In the genomic region with DNA sequence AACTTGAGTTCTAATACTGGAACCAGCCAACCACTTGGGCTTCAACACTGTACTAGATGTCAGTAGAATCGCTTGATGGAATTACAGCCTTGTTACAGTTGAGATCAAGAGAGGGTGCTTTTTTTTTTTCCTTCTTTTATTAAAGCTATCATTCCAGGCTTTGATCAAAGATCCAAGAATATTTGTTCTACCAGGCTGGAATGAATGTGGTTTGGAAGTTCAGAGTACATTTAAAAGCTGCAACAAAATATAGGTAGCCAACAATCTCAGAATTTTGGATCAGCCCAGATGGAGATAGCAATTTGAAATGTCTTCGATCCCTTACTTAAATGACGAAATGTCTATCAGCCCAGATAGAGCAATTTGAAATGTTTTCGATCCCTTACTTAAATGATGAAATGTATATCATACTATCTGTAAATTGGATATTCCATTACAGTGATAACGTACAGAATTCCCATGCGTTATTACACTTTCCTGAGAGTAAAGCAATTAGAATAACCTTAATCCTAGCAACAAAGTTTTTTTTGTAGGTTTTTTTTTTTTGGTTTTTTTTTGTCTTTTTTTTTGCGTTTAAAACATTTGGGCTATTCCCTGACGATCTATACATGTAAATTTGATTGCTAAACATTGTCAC, we compare ENCODE assay signal across 10 cellular contexts. TPM values are rescaled to one million over a fixed set of nuclear protein-coding genes. Genes with fewer than 3 reads are reported as not detected.
DNase-seq lines count a peak whose midpoint lies in the region; ATAC-seq, FAIRE-seq and TF ChIP-seq lines count a peak whose summit lies in the region.
"Had no signal": no experiment of that assay in that cellular context is flagged by ENCODE, and none has a peak within 500 bp of the region (broad histone marks: within the 10 kb centered on the region; RNA-seq: fewer than 3 reads in every experiment).

No MANE protein-coding gene starts in this region.

- H3F3A ChIP-seq in MM.1S (ENCODE audit: insufficient read depth, low read length): peaks cover 9% of the 10 kb centered on the region; the same call in 1 of the 2 replicates

- H2AFZ ChIP-seq in HepG2 (ENCODE audit: low read length) (no peak overlapping the region), MM.1S (ENCODE audit: low read length) (no peak overlapping the region)

- H3K27ac ChIP-seq in A549 (peak overlapping the region; percentile 88 to 97), HepG2 (ENCODE audit: extremely low read length, insufficient read depth, low read length) (no peak overlapping the region), MM.1S (ENCODE audit: low read length) (no peak overlapping the region)

- no peaks in the 10 kb centered on the region for H3K27me3 Mint-ChIP-seq in activated T-helper 2 cell treated with anti-CD3 and anti-CD28 coated beads, Interferon-gamma antibody, Interleukin-2, Interleukin-4, amounts not matched to agents 10 μg/mL and 5 μg/mL and 100 μg/mL, durations not matched to agents 14 hours and 24 hours and 36 hours (ENCODE audit: low read depth)

- intact Hi-C loops in activated T-helper 2 cell treated with anti-CD3 and anti-CD28 coated beads, Interferon-gamma antibody, Interleukin-2, Interleukin-4, amounts not matched to agents 10 μg/mL and 5 μg/mL and 100 μg/mL, durations not matched to agents 14 hours and 24 hours and 36 hours (cut with micrococcal nuclease): loop anchor here (5.0 kb wide), 1 partner anchor 54 kb away; no protein-coding TSS in a partner anchor
- intact Hi-C loops in HepG2 (cut with micrococcal nuclease; ENCODE audit: unreplicated experiment) (loop anchor here (5.0 kb wide), 1 partner anchor 76 kb away; no protein-coding TSS in a partner anchor), left colon (cut with DNase I, micrococcal nuclease) (no loop called here)

- DNase-seq in A549 (ENCODE audit: low read depth in 1 of 2, low spot score in 1 of 2) (no peak), HepG2 (ENCODE audit: low spot score) (no peak), left colon (no peak), MM.1S (no peak), NCI-H446 (lab: John Stamatoyannopoulos, UW) (no peak)
- DNase-seq in activated T-helper 2 cell treated with anti-CD3 and anti-CD28 coated beads, Interferon-gamma antibody, Interleukin-2, Interleukin-4, amounts not matched to agents 10 μg/mL and 5 μg/mL and 100 μg/mL, durations not matched to agents 14 hours and 24 hours and 36 hours (ENCODE audit: low spot score): no peak
- DNase-seq: head of caudate nucleus had no signal

- 51% methylated on average over 8 of the region's 8 CpGs for WGBS in A549 (ENCODE audit: missing lambda C conversion rate)
- 95% methylated on average over 8 of the region's 8 CpGs for WGBS in HepG2 (ENCODE audit: low lambda C conversion rate)

- TF ChIP-seq POLR2A in A549 (IDR thresholded peaks at IDR 0.05; ENCODE audit: low read length): no peak
- no peak for TF ChIP-seq POLR2A in HepG2 (IDR thresholded peaks at IDR 0.05; ENCODE audit: insufficient read depth in 1 of 2, low read depth in 2 of 2, low read length in 2 of 2)

- H3K4me3 Mint-ChIP-seq in activated T-helper 2 cell treated with anti-CD3 and anti-CD28 coated beads, Interferon-gamma antibody, Interleukin-2, Interleukin-4, amounts not matched to agents 10 μg/mL and 5 μg/mL and 100 μg/mL, durations not matched to agents 14 hours and 24 hours and 36 hours (ENCODE audit: low read depth): peak overlapping the region; percentile 5

- peak overlapping the region; percentile 88 for H3K4me3 ChIP-seq in A549
- peak overlapping the region in 2 of 3 experiments; percentile 36 to 44; a peak in 3 of 6 replicates for H3K4me3 ChIP-seq in HepG2 (replicated peaks in 1 of 3; ENCODE audit: insufficient read depth in 1 of 3, low read depth in 2 of 3, low read length in 3 of 3)
- no peak overlapping the region for H3K4me3 ChIP-seq in MM.1S (ENCODE audit: low read length)

- no peak overlapping the region for H3K27ac Mint-ChIP-seq in activated T-helper 2 cell treated with anti-CD3 and anti-CD28 coated beads, Interferon-gamma antibody, Interleukin-2, Interleukin-4, amounts not matched to agents 10 μg/mL and 5 μg/mL and 100 μg/mL, durations not matched to agents 14 hours and 24 hours and 36 hours

- no peaks in the 10 kb centered on the region for H3K9me3 ChIP-seq in A549
- H3K9me3 ChIP-seq in ES-I3 (ENCODE audit: control insufficient read depth, insufficient read depth, low read length): no peaks in the 10 kb centered on the region
- H3K9me3 ChIP-seq in HepG2 (ENCODE audit: low read length): no peaks in the 10 kb centered on the region
- H3K9me3 ChIP-seq in MM.1S (replicated peaks; ENCODE audit: insufficient read depth, low read length): no peaks in the 10 kb centered on the region

- H3K4me2 ChIP-seq in A549 (peak overlapping the region; percentile 97), HepG2 (ENCODE audit: low read depth, low read length) (peak overlapping the region; percentile 88), MM.1S (ENCODE audit: low read depth, low read length) (no peak overlapping the region)

- no peaks in the 10 kb centered on the region; the same call in 1 of the 2 replicates for H4K20me1 ChIP-seq in HepG2 (ENCODE audit: insufficient read depth, low read length)
- no peaks in the 10 kb centered on the region for H4K20me1 ChIP-seq in MM.1S (ENCODE audit: insufficient read depth, low read length)

- TF ChIP-seq RAD21 in A549 (conservative IDR thresholded peaks at IDR 0.05 in 1 of 2, IDR thresholded peaks at IDR 0.05 in 1 of 2) (no peak), HepG2 (CRISPR knock-in tag; IDR thresholded peaks at IDR 0.05) (no peak)

- CTCF ChIA-PET in A549 (lab: Yijun Ruan, JAX): no interaction called here
- CTCF ChIA-PET in HepG2 (lab: Yijun Ruan, JAX; ENCODE audit: low intra/inter-chr PET ratio, low total read pairs): no interaction called here

- no TSS peak for BruUV-seq in HepG2 (replicated peaks; lab: Mats Ljungman, UMichigan)

- H3K27me3 ChIP-seq in HepG2 (ENCODE audit: control insufficient read depth in 1 of 2, insufficient read depth in 2 of 2, low read length in 2 of 2) (no peaks in the 10 kb centered on the region), MM.1S (replicated peaks; ENCODE audit: insufficient read depth, low read length) (no peaks in the 10 kb centered on the region)

- H3K79me2 ChIP-seq in HepG2 (ENCODE audit: insufficient read depth, low read length) (peaks cover 68% of the 10 kb centered on the region), MM.1S (ENCODE audit: low read length) (peaks cover 47% of the 10 kb centered on the region)

- TF ChIP-seq EP300 in A549 (IDR thresholded peaks at IDR 0.05) (no peak), HepG2 (IDR thresholded peaks at IDR 0.05; ENCODE audit: low read depth in 2 of 2, low read length in 2 of 2) (no peak), HepG2 (CRISPR knock-in tag; IDR thresholded peaks at IDR 0.05; ENCODE audit: borderline replicate concordance) (no peak)

- H3K36me3 ChIP-seq in ES-I3 (ENCODE audit: insufficient read depth, low read length): peaks cover 29% of the 10 kb centered on the region
- peaks cover 1 to 6% of the 10 kb centered on the region in 2 experiments; a peak in 2 of 5 replicates for H3K36me3 ChIP-seq in HepG2 (replicated peaks in 1 of 2; ENCODE audit: control insufficient read depth in 1 of 2, insufficient read depth in 2 of 2, low read length in 2 of 2)
- 0 out of 2 replicates have a peak, but pooled peaks cover 4% of the 10 kb centered on the region for H3K36me3 ChIP-seq in MM.1S (replicated peaks; ENCODE audit: insufficient read depth, low read length)

- POLR2A ChIA-PET in A549 (lab: Yijun Ruan, JAX) (no interaction called here), HepG2 (lab: Yijun Ruan, JAX) (no interaction called here)

- H3K4me1 Mint-ChIP-seq in activated T-helper 2 cell treated with anti-CD3 and anti-CD28 coated beads, Interferon-gamma antibody, Interleukin-2, Interleukin-4, amounts not matched to agents 10 μg/mL and 5 μg/mL and 100 μg/mL, durations not matched to agents 14 hours and 24 hours and 36 hours (ENCODE audit: low read depth): peaks cover 48% of the 10 kb centered on the region

- no peaks in the 10 kb centered on the region for H3K9me3 Mint-ChIP-seq in activated T-helper 2 cell treated with anti-CD3 and anti-CD28 coated beads, Interferon-gamma antibody, Interleukin-2, Interleukin-4, amounts not matched to agents 10 μg/mL and 5 μg/mL and 100 μg/mL, durations not matched to agents 14 hours and 24 hours and 36 hours

- no peak for ATAC-seq in A549
- no peak for ATAC-seq in HepG2
- no peak for ATAC-seq in left colon
- ATAC-seq in esophagus mucosa: no peak

- FAIRE-seq in A549 (lab: Jason Lieb, UNC) (no peak), HepG2 (lab: Jason Lieb, UNC) (no peak)
- FAIRE-seq: GM12891 had no signal

- H3K4me1 ChIP-seq in A549 (peaks cover 78% of the 10 kb centered on the region), ES-I3 (ENCODE audit: insufficient read depth, low read length) (peaks cover 18% of the 10 kb centered on the region), HepG2 (ENCODE audit: insufficient read depth, low read length) (peaks cover 86% of the 10 kb centered on the region), MM.1S (ENCODE audit: low read length) (0 out of 2 replicates have a peak, but pooled peaks cover 17% of the 10 kb centered on the region)

- peaks cover 76% of the 10 kb centered on the region for H3K36me3 Mint-ChIP-seq in activated T-helper 2 cell treated with anti-CD3 and anti-CD28 coated beads, Interferon-gamma antibody, Interleukin-2, Interleukin-4, amounts not matched to agents 10 μg/mL and 5 μg/mL and 100 μg/mL, durations not matched to agents 14 hours and 24 hours and 36 hours (ENCODE audit: low read depth)

- no peaks in the 10 kb centered on the region for H3K9me2 ChIP-seq in MM.1S (replicated peaks; ENCODE audit: insufficient read depth, low read length)

- TF ChIP-seq CTCF in A549 (IDR thresholded peaks at IDR 0.05) (no peak), HepG2 (CRISPR knock-in tag; IDR thresholded peaks at IDR 0.05) (no peak), MM.1S (IDR thresholded peaks at IDR 0.05; ENCODE audit: low read length) (no peak)

- H3K9ac ChIP-seq in ES-I3 (ENCODE audit: low read depth, low read length) (peak overlapping the region; percentile 42; the same call in 1 of the 2 replicates), HepG2 (ENCODE audit: insufficient read depth, low read depth, low read length) (no peak overlapping the region), MM.1S (ENCODE audit: low read length) (no peak overlapping the region)

- in situ Hi-C loops in HepG2 (cut with HindIII; ENCODE audit: extremely low pct_ligation_motif_present, low pct_unique_long_range_greater_than_20kb): no loop called here

RNA-seq across cellular contexts. Expression of a gene that starts 3.6 kb away (rescaled TPM):
- polyA plus RNA-seq in A549 (2011; rRNA removed): 39.1 and 40.8 TPM in 2 replicates
- polyA plus RNA-seq in A549 (2012; cell fraction: cytosol; rRNA removed): 4.9 and 6.4 TPM in 2 replicates
- polyA plus RNA-seq in A549 (2012; cell fraction: nucleus; rRNA removed): 6.6 and 7.5 TPM in 2 replicates
- 30.8 to 33.7 TPM (median 31.5 TPM) in 3 replicates for polyA plus RNA-seq in A549 (2017; fragmentation: RNase III; extraction: RNeasy Plus Mini Kit Qiagen cat#74134 plus additional on column Dnase treatment)
- polyA minus RNA-seq in A549 (2011; rRNA and poly(A)+ RNA removed): 40.1 and 40.2 TPM in 2 replicates
- total RNA-seq in activated T-helper 2 cell treated with anti-CD3 and anti-CD28 coated beads, Interferon-gamma antibody, Interleukin-2, Interleukin-4, amounts not matched to agents 10 μg/mL and 5 μg/mL and 100 μg/mL, durations not matched to agents 14 hours and 24 hours and 36 hours: 18.9 and 19.0 TPM in 2 replicates
- 20.6 and 33.1 TPM in 2 replicates for total RNA-seq in HepG2 (2016; rRNA removed; fragmentation: Illumina TruSeq; extraction: Trizol)
- total RNA-seq in HepG2 (2016; cell fraction: cytosol; rRNA removed; fragmentation: Illumina TruSeq; extraction: Trizol; ENCODE audit: low read depth): 0.91 and 0.97 TPM in 2 replicates
- 21.0 and 32.1 TPM in 2 replicates for total RNA-seq in HepG2 (2016; cell fraction: insoluble cytoplasmic fraction; rRNA removed; fragmentation: Illumina TruSeq; extraction: Trizol)
- 5.9 and 6.6 TPM in 2 replicates for total RNA-seq in HepG2 (2016; cell fraction: membrane; rRNA removed; fragmentation: Illumina TruSeq; extraction: Trizol)
- total RNA-seq in HepG2 (2016; cell fraction: nucleus; rRNA removed; fragmentation: Illumina TruSeq; extraction: Trizol): 23.8 TPM in 2 replicates
- polyA plus RNA-seq in HepG2 (2011; rRNA removed): 7.5 and 7.7 TPM in 2 replicates
- polyA plus RNA-seq in HepG2 (2011; cell fraction: cytosol; rRNA removed): 2.5 and 4.8 TPM in 2 replicates
- polyA plus RNA-seq in HepG2 (2011; cell fraction: nucleus; rRNA removed): 6.1 and 7.7 TPM in 2 replicates
- 11.4 and 12.2 TPM in 2 replicates for polyA plus RNA-seq in HepG2 (2012)
- 0.29 and 0.38 TPM in 2 replicates for polyA plus RNA-seq in HepG2 (2016; cell fraction: cytosol; fragmentation: Illumina TruSeq; extraction: Trizol; ENCODE audit: low read depth)
- 22.0 and 22.6 TPM in 2 replicates for polyA plus RNA-seq in HepG2 (2016; cell fraction: insoluble cytoplasmic fraction; fragmentation: Illumina TruSeq; extraction: Trizol; ENCODE audit: low read depth)
- 1.8 and 2.1 TPM in 2 replicates for polyA plus RNA-seq in HepG2 (2016; cell fraction: membrane; fragmentation: Illumina TruSeq; extraction: Trizol; ENCODE audit: low read depth)
- polyA plus RNA-seq in HepG2 (2016; cell fraction: nucleus; fragmentation: Illumina TruSeq; extraction: Trizol; ENCODE audit: insufficient read depth, low read depth): 18.7 and 19.3 TPM in 2 replicates
- 15.7 and 16.3 TPM in 2 replicates for polyA minus RNA-seq in HepG2 (2011; rRNA and poly(A)+ RNA removed; ENCODE audit: low replicate concordance)
- polyA minus RNA-seq in HepG2 (2011; cell fraction: cytosol; rRNA and poly(A)+ RNA removed): 13.0 and 15.1 TPM in 2 replicates
- 35.4 and 37.0 TPM in 2 replicates for polyA minus RNA-seq in HepG2 (2011; cell fraction: nucleus; rRNA and poly(A)+ RNA removed)
- total RNA-seq in left colon: 1 to 10 TPM; 6.8 to 9.2 TPM
- 3.6 TPM for total RNA-seq in esophagus mucosa

Comparison
In these comparisons a context has a peak if more than half of its experiments do, and no peak if none do; other contexts are left out.
1. H3K27ac ChIP-seq: peak in A549 (2 of 2); none in HepG2 (single experiment) and MM.1S (single experiment).
2. intact Hi-C loops: an anchor here in activated T-helper 2 cell treated with anti-CD3 and anti-CD28 coated beads, Interferon-gamma antibody, Interleukin-2, Interleukin-4, amounts not matched to agents 10 μg/mL and 5 μg/mL and 100 μg/mL, durations not matched to agents 14 hours and 24 hours and 36 hours (5.0 kb wide) and HepG2 (5.0 kb wide); none called in left colon.